In genomic region chr20:34443546-34443945, GRCh38 we compare ENCODE assay signal across 15 cellular contexts.
A peak's percentile ranks its signal among the peaks of the same experiment; 100 is the strongest.
DNase-seq lines count a peak whose midpoint lies in the region; ATAC-seq and TF ChIP-seq lines count a peak whose summit lies in the region.
"Had no signal": no experiment of that assay in that cellular context is flagged by ENCODE, and none has a peak within 500 bp of the region (broad histone marks: within the 10 kb centered on the region; RNA-seq: fewer than 3 reads in every experiment).

No MANE protein-coding gene starts in this region.

- no peak overlapping the region for H3K4me2 ChIP-seq in IMR-90 (ENCODE audit: low read depth, low read length)

- CTCF ChIA-PET in IMR-90 (lab: Yijun Ruan, JAX): no interaction called here
- CTCF ChIA-PET in WTC11 (lab: Charles Lee): interaction anchor here (0.6 to 1.6 kb wide), 3 partner anchors 20 to 326 kb away, joined by 3 to 15 read pairs (median 3); no protein-coding TSS in a partner anchor

- no peaks in the 10 kb centered on the region for H3K9me3 ChIP-seq in IMR-90 (ENCODE audit: control insufficient read depth, insufficient read depth, low read length)
- H3K9me3 ChIP-seq: BE2C, Caco-2 had no signal

- no peak overlapping the region for H2BK20ac ChIP-seq in IMR-90 (ENCODE audit: low read depth, low read length)

- TF ChIP-seq RAD21 in IMR-90 (IDR thresholded peaks at IDR 0.05; ENCODE audit: low read length): no peak

- no peak overlapping the region for H3K9ac ChIP-seq in IMR-90 (ENCODE audit: low read depth, low read length)
- H3K9ac ChIP-seq: GM23248 had no signal

- peaks cover 42% of the 10 kb centered on the region for H3K36me3 ChIP-seq in IMR-90 (ENCODE audit: control insufficient read depth, insufficient read depth, low read length)

- dilution Hi-C loops in IMR-90 (cut with HindIII; ENCODE audit: low sequenced_read_pairs, unreplicated experiment): no loop called here

- H2AK5ac ChIP-seq in IMR-90 (ENCODE audit: low read depth, low read length): peak overlapping the region; percentile 56; the same call in 1 of the 2 replicates

- H3K4me1 Mint-ChIP-seq in WTC11: no peaks in the 10 kb centered on the region
- H3K4me1 Mint-ChIP-seq in memory B cell: peaks cover 7% of the 10 kb centered on the region

- intact Hi-C loops in IMR-90 (cut with micrococcal nuclease) (no loop called here), sciatic nerve (cut with DNase I) (no loop called here)

- ATAC-seq in IMR-90 (ENCODE audit: low read depth) (no peak), WTC11 (no peak), memory B cell (ENCODE audit: low read depth) (no peak), sciatic nerve (no peak), GM18868 (IDR thresholded peaks at IDR 0.05; ENCODE audit: unreplicated experiment) (no peak)

- H3K36me3 Mint-ChIP-seq in WTC11 (peaks cover 75% of the 10 kb centered on the region), memory B cell (peaks cover 27% of the 10 kb centered on the region)

- H4K5ac ChIP-seq in IMR-90 (ENCODE audit: low read depth, low read length): no peak overlapping the region

- no peak overlapping the region for H3K27ac ChIP-seq in IMR-90 (ENCODE audit: insufficient read depth, low read length)
- H3K27ac ChIP-seq: GM23248 had no signal

- POLR2A ChIA-PET in IMR-90 (lab: Charles Lee; ENCODE audit: unreplicated experiment) (no interaction called here), WTC11 (lab: Charles Lee) (no interaction called here)

- in situ Hi-C loops in IMR-90 (cut with MboI; ENCODE audit: low sequenced_read_pairs): no loop called here

- no peaks in the 10 kb centered on the region for H4K20me1 ChIP-seq in IMR-90 (ENCODE audit: insufficient read depth, low read length)

- TF ChIP-seq CTCF in IMR-90 (conservative IDR thresholded peaks at IDR 0.05; ENCODE audit: low read depth, low read length) (no peak), WTC11 (IDR thresholded peaks at IDR 0.05) (no peak)

- H2BK15ac ChIP-seq in IMR-90 (ENCODE audit: low read depth, low read length): no peak overlapping the region

- no peaks in the 10 kb centered on the region for H3K27me3 ChIP-seq in IMR-90 (ENCODE audit: control insufficient read depth, insufficient read depth, low read length)
- H3K27me3 ChIP-seq: BE2C had no signal

- no peak for DNase-seq in IMR-90
- no peak for DNase-seq in WTC11 (ENCODE audit: low spot score)
- DNase-seq in memory B cell (ENCODE audit: low spot score in 2 of 2): no peak
- DNase-seq in sciatic nerve (ENCODE audit: low spot score): no peak
- no peak for DNase-seq in retina
- DNase-seq: ACHN; BE2C; C1 segment of cervical spinal cord; Caco-2; CD4-positive, CD25-positive, alpha-beta regulatory T cell; CD8-positive, alpha-beta memory T cell; GM23248; HCEC 1CT; HFFc6 had no signal

- H4K91ac ChIP-seq in IMR-90 (ENCODE audit: insufficient read depth, low read depth, low read length): no peak overlapping the region

- no peaks in the 10 kb centered on the region for H3K4me1 ChIP-seq in IMR-90 (ENCODE audit: control insufficient read depth, insufficient read depth, low read length)
- H3K4me1 ChIP-seq: BE2C had no signal

- no peak overlapping the region for H2BK120ac ChIP-seq in IMR-90 (ENCODE audit: low read depth, low read length)

- H3K4me3 Mint-ChIP-seq in WTC11 (no peak overlapping the region), memory B cell (no peak overlapping the region)
- H3K4me3 Mint-ChIP-seq: CD4-positive, CD25-positive, alpha-beta regulatory T cell; CD8-positive, alpha-beta memory T cell; HFFc6 had no signal

- 0 out of 2 replicates have a peak, but pooled peaks cover 3% of the 10 kb centered on the region for H3K9me1 ChIP-seq in IMR-90 (ENCODE audit: insufficient read depth, low read length)

- no peak overlapping the region for H4K8ac ChIP-seq in IMR-90 (ENCODE audit: low read depth in 2 of 2, low read length in 2 of 2)

- H3K56ac ChIP-seq in IMR-90 (ENCODE audit: extremely low read depth, insufficient read depth, low read length): no peak overlapping the region

- H3K9me3 Mint-ChIP-seq in WTC11 (no peaks in the 10 kb centered on the region), memory B cell (no peaks in the 10 kb centered on the region)
- H3K9me3 Mint-ChIP-seq: CD4-positive, CD25-positive, alpha-beta regulatory T cell; CD8-positive, alpha-beta memory T cell; HFFc6 had no signal

- BruUV-seq in IMR-90 (replicated peaks; lab: Mats Ljungman, UMichigan): no TSS peak

- H3K79me1 ChIP-seq in IMR-90 (ENCODE audit: low read depth in 1 of 2, low read length in 2 of 2): peaks cover 25 to 34% of the 10 kb centered on the region in 2 experiments

- H3K23ac ChIP-seq in IMR-90 (ENCODE audit: low read depth, low read length): no peak overlapping the region; the same call in 1 of the 2 replicates

- H3K27me3 Mint-ChIP-seq in WTC11 (ENCODE audit: low read depth) (no peaks in the 10 kb centered on the region), memory B cell (no peaks in the 10 kb centered on the region)
- H3K27me3 Mint-ChIP-seq: CD4-positive, CD25-positive, alpha-beta regulatory T cell; CD8-positive, alpha-beta memory T cell had no signal

- 100% methylated on average over 3 of the region's 3 CpGs; no CpG with 5 or more reads in 1 of the 2 experiments for WGBS in IMR-90 (ENCODE audit: extremely low coverage in 2 of 2, insufficient read length in 1 of 2), 2 experiments

- no peak overlapping the region for H3K27ac Mint-ChIP-seq in WTC11
- peak overlapping the region; percentile 35 for H3K27ac Mint-ChIP-seq in memory B cell
- H3K27ac Mint-ChIP-seq: HFFc6 had no signal

- no peak overlapping the region for H3K14ac ChIP-seq in IMR-90 (replicated peaks; ENCODE audit: low read depth, low read length)

- H3K4ac ChIP-seq in IMR-90 (ENCODE audit: low read depth, low read length): no peak overlapping the region

- no peak overlapping the region for H2BK5ac ChIP-seq in IMR-90 (ENCODE audit: low read depth, low read length, poor library complexity, severe bottlenecking)

- H3K18ac ChIP-seq in IMR-90 (ENCODE audit: low read depth, low read length): no peak overlapping the region

- H2AFZ ChIP-seq in IMR-90 (replicated peaks; ENCODE audit: low read length, poor library complexity): no peak overlapping the region
- H2AFZ ChIP-seq: GM23248 had no signal

- no peak overlapping the region for H2AK9ac ChIP-seq in IMR-90 (replicated peaks; ENCODE audit: low read depth, low read length, poor library complexity)

- TF ChIP-seq POLR2A in IMR-90 (IDR thresholded peaks at IDR 0.05; ENCODE audit: low read depth, low read length): no peak

- no peak overlapping the region for H3K4me3 ChIP-seq in IMR-90 (ENCODE audit: insufficient read depth, low read depth, low read length)
- H3K4me3 ChIP-seq: GM23248 had no signal

TF ChIP-seq in IMR-90, 13 proteins besides CTCF, POLR2A, EP300 and RAD21:
- no peak for TF ChIP-seq NFE2L2 (IDR thresholded peaks at IDR 0.05; ENCODE audit: low read depth, low read length)
- TF ChIP-seq RCOR1 (IDR thresholded peaks at IDR 0.05; ENCODE audit: insufficient replicate concordance, low read length): no peak
- no peak for TF ChIP-seq USF2 (IDR thresholded peaks at IDR 0.05; ENCODE audit: low read depth, low read length)
- TF ChIP-seq RFX5 (IDR thresholded peaks at IDR 0.05; ENCODE audit: low read depth, low read length): no peak
- no peak for TF ChIP-seq SMC3 (IDR thresholded peaks at IDR 0.05; ENCODE audit: low read depth, low read length)
- no peak for TF ChIP-seq MAZ (IDR thresholded peaks at IDR 0.05; ENCODE audit: borderline replicate concordance, low read depth, low read length)

TF ChIP-seq in WTC11, 78 proteins besides CTCF, POLR2A, EP300 and RAD21:
- no peak for TF ChIP-seq NFE2L1 (CRISPR knock-in tag; IDR thresholded peaks at IDR 0.05)
- peak; percentile 75 for TF ChIP-seq ZNF121 (CRISPR knock-in tag; IDR thresholded peaks at IDR 0.05)
